In genomic region chr3:185825639-185826481, GRCh38 we compare ENCODE assay signal across 8 cellular contexts.
DNase-seq lines count a peak whose midpoint lies in the region; ATAC-seq and TF ChIP-seq lines count a peak whose summit lies in the region.

No MANE protein-coding gene starts in this region.

- H3K4me3 ChIP-seq in SK-N-MC = peak overlapping the region; percentile 84
- peak overlapping the region; percentile 87 for H3K4me3 ChIP-seq in cardiac fibroblast (replicated peaks in 1 of 2; ENCODE audit: low read depth in 2 of 2, low read length in 2 of 2)

- ATAC-seq in HG03342 (IDR thresholded peaks at IDR 0.05; ENCODE audit: unreplicated experiment) = peak; percentile 37
- no peak for ATAC-seq in GM18873 (IDR thresholded peaks at IDR 0.05; ENCODE audit: low FRiP score, unreplicated experiment)

- H3K9me3 ChIP-seq in SK-N-MC (ENCODE audit: low read depth, low read length) = no peaks in the 10 kb centered on the region; the same call in 1 of the 2 replicates

- DNase-seq in activated CD4-positive, alpha-beta T cell treated with anti-CD3 and anti-CD28 coated beads for 24 hours (ENCODE audit: low read depth in 2 of 2) = peak; percentile 8 to 30
- DNase-seq in activated CD4-positive, alpha-beta T cell treated with anti-CD3 and anti-CD28 coated beads for 1 hour = no peak
- DNase-seq in SK-N-MC (ENCODE audit: low read depth, low spot score) (no peak), cardiac fibroblast (ENCODE audit: low read depth in 2 of 2) (peak; percentile 48 to 69), left kidney (ENCODE audit: low read depth, low spot score) (peak; percentile 92)
- DNase-seq in stimulated activated CD8-positive, alpha-beta memory T cell treated with anti-CD3 and anti-CD28 coated beads, Interleukin-4, amount 100 ng/mL, for 24 hours (ENCODE audit: low read depth) = peak; percentile 13

- H3K9ac ChIP-seq in SK-N-MC (ENCODE audit: insufficient read length) = peak overlapping the region; percentile 54

- peaks cover 5% of the 10 kb centered on the region; the same call in 1 of the 2 replicates for H3K36me3 ChIP-seq in SK-N-MC (ENCODE audit: insufficient read depth, low read length)

- TF ChIP-seq CTCF in cardiac fibroblast (IDR thresholded peaks at IDR 0.05; ENCODE audit: low read depth, low read length) = no peak

- H3K27ac ChIP-seq in SK-N-MC = no peak overlapping the region

Comparison
In these comparisons a context has a peak if more than half of its experiments do, and no peak if none do; other contexts are left out.
1. DNase-seq: peak in activated CD4-positive, alpha-beta T cell treated with anti-CD3 and anti-CD28 coated beads for 24 hours (2 of 2), cardiac fibroblast (2 of 2), left kidney (single experiment) and stimulated activated CD8-positive, alpha-beta memory T cell treated with anti-CD3 and anti-CD28 coated beads, Interleukin-4, amount 100 ng/mL, for 24 hours (single experiment); none in activated CD4-positive, alpha-beta T cell treated with anti-CD3 and anti-CD28 coated beads for 1 hour (single experiment) and SK-N-MC (single experiment).